8 cellular contexts compared by ENCODE assay signal in genomic region chr18:23503038-23503966, GRCh38. TPM values are rescaled to one million over a fixed set of nuclear protein-coding genes. Genes with fewer than 3 reads are reported as not detected.
DNase-seq lines count a peak whose midpoint lies in the region; ATAC-seq and TF ChIP-seq lines count a peak whose summit lies in the region.

TSS of gene RMC1 (plus strand) at chr18:23503511. CDS start at chr18:23503619, 108 bp downstream.

- no peaks in the 10 kb centered on the region for H3K9me3 ChIP-seq in thoracic aorta

- H3K27me3 Mint-ChIP-seq in activated naive CD8-positive, alpha-beta T cell, result no peaks in the 10 kb centered on the region
- H3K27me3 Mint-ChIP-seq in glutamatergic neuron (ENCODE audit: unreplicated experiment) (peaks cover 2% of the 10 kb centered on the region), osteocyte (ENCODE audit: unreplicated experiment) (no peaks in the 10 kb centered on the region)

- peaks cover 16 to 43% of the 10 kb centered on the region in 2 donors for H3K4me1 ChIP-seq in thoracic aorta (ENCODE audit: control insufficient read depth in 1 of 2, low read depth in 2 of 2)

- H3K4me3 Mint-ChIP-seq in activated naive CD8-positive, alpha-beta T cell, result peak within 1 kb of the TSS; percentile 94
- H3K4me3 Mint-ChIP-seq in glutamatergic neuron (ENCODE audit: unreplicated experiment), result peak within 1 kb of the TSS; percentile 98
- peak within 1 kb of the TSS; percentile 95 for H3K4me3 Mint-ChIP-seq in osteocyte (ENCODE audit: unreplicated experiment)

- no peak for TF ChIP-seq CTCF in glutamatergic neuron (IDR thresholded peaks at IDR 0.05; ENCODE audit: partially characterized antibody, unreplicated experiment)
- peak; percentile 26 for TF ChIP-seq CTCF in osteocyte (IDR thresholded peaks at IDR 0.05)
- no peak for TF ChIP-seq CTCF in thoracic aorta (IDR thresholded peaks at IDR 0.05)

- peak; percentile 74 for TF ChIP-seq POLR2A in GM10847 (IDR thresholded peaks at IDR 0.05; ENCODE audit: extremely low read depth, insufficient read length)

- no peaks in the 10 kb centered on the region for H3K36me3 ChIP-seq in thoracic aorta

- peaks cover 6% of the 10 kb centered on the region for H3K36me3 Mint-ChIP-seq in activated naive CD8-positive, alpha-beta T cell
- H3K36me3 Mint-ChIP-seq in glutamatergic neuron (ENCODE audit: unreplicated experiment) (no peaks in the 10 kb centered on the region), osteocyte (ENCODE audit: unreplicated experiment) (peaks cover 6% of the 10 kb centered on the region)

- peak within 1 kb of the TSS; percentile 93 for H3K27ac Mint-ChIP-seq in activated naive CD8-positive, alpha-beta T cell
- H3K27ac Mint-ChIP-seq in glutamatergic neuron (ENCODE audit: unreplicated experiment) (peak within 1 kb of the TSS; percentile 69), osteocyte (ENCODE audit: unreplicated experiment) (peak within 1 kb of the TSS; percentile 78)

- peak; percentile 75 for ATAC-seq in HG02571 (IDR thresholded peaks at IDR 0.05; ENCODE audit: unreplicated experiment)
- ATAC-seq in thoracic aorta (ENCODE audit: insufficient number of reproducible peaks, low FRiP score, low read depth), result peak; percentile 80

- peak within 1 kb of the TSS; percentile 95 for H3K4me3 ChIP-seq in thoracic aorta

- H3K4me1 Mint-ChIP-seq in activated naive CD8-positive, alpha-beta T cell (ENCODE audit: low read depth), result peaks cover 42% of the 10 kb centered on the region
- H3K4me1 Mint-ChIP-seq in glutamatergic neuron (ENCODE audit: low read depth, unreplicated experiment) (peaks cover 12% of the 10 kb centered on the region), osteocyte (ENCODE audit: unreplicated experiment) (peaks cover 24% of the 10 kb centered on the region)

- no peaks in the 10 kb centered on the region for H3K9me3 Mint-ChIP-seq in activated naive CD8-positive, alpha-beta T cell (ENCODE audit: low read depth)
- H3K9me3 Mint-ChIP-seq in glutamatergic neuron (ENCODE audit: unreplicated experiment) (peaks cover 7% of the 10 kb centered on the region), osteocyte (ENCODE audit: unreplicated experiment) (no peaks in the 10 kb centered on the region)

- H3K27ac ChIP-seq in thoracic aorta, result peak within 1 kb of the TSS; percentile 96

- no peaks in the 10 kb centered on the region for H3K27me3 ChIP-seq in thoracic aorta (replicated peaks; ENCODE audit: insufficient read depth)

- DNase-seq in NCI-H1048 (lab: John Stamatoyannopoulos, UW) (peak; percentile 90), SKM-1 treated with dmso at 0.1 percent for 144 hours (lab: John Stamatoyannopoulos, UW; ENCODE audit: unreplicated experiment) (peak; percentile 82), glutamatergic neuron (peak; percentile 99), osteocyte (ENCODE audit: extremely low spot score, unreplicated experiment) (peak; percentile 98), thoracic aorta (ENCODE audit: low spot score) (peak; percentile 83)

RNA-seq across cellular contexts. Expression of gene RMC1, which starts in this region (rescaled TPM):
- total RNA-seq in glutamatergic neuron (ENCODE audit: unreplicated experiment) (28.5 TPM), osteocyte (24.9 and 25.5 TPM in 2 replicates), thoracic aorta (10 to 100 TPM; 16.8 to 27.5 TPM)

Comparison
In these comparisons a context has a peak if more than half of its experiments do, and no peak if none do; other contexts are left out.
1. Peak in every context shown above with its lines: DNase-seq, ATAC-seq, H3K4me3 ChIP-seq and H3K27ac ChIP-seq.